ENCODE assay signal across 1 cellular context in genomic region chr7:101169110-101169837, GRCh38.
TF ChIP-seq lines count a peak whose summit lies in the region.

No MANE protein-coding gene starts in this region.

TF ChIP-seq in K562, 482 proteins besides CTCF, POLR2A, EP300 and RAD21 (continued from another document and continues in another):
- TF ChIP-seq E2F8 (IDR thresholded peaks at IDR 0.05; ENCODE audit: low read depth, partially characterized antibody): no peak
- TF ChIP-seq PHF21A (IDR thresholded peaks at IDR 0.05; ENCODE audit: borderline replicate concordance, low read depth): no peak
- no peak; a peak in 2 of 4 replicates for TF ChIP-seq KDM1A (IDR thresholded peaks at IDR 0.05)
- no peak for TF ChIP-seq MGA (IDR thresholded peaks at IDR 0.05)
- TF ChIP-seq FOXA3 (CRISPR knock-in tag; conservative IDR thresholded peaks at IDR 0.05 in 1 of 2, IDR thresholded peaks at IDR 0.05 in 1 of 2): no peak
- TF ChIP-seq ELK3 (CRISPR knock-in tag; IDR thresholded peaks at IDR 0.05): no peak
- no peak for TF ChIP-seq TFAP4 (CRISPR knock-in tag; IDR thresholded peaks at IDR 0.05; ENCODE audit: borderline replicate concordance)
- no peak for TF ChIP-seq MCM5 (IDR thresholded peaks at IDR 0.05; ENCODE audit: low read depth)
- no peak for TF ChIP-seq POLR2H (tag; IDR thresholded peaks at IDR 0.05; ENCODE audit: low read depth)
- TF ChIP-seq ZNF76 (CRISPR knock-in tag; IDR thresholded peaks at IDR 0.05; ENCODE audit: borderline replicate concordance): no peak
- TF ChIP-seq ZNF407 (IDR thresholded peaks at IDR 0.05; ENCODE audit: low read depth): no peak
- TF ChIP-seq GTF3C2 (IDR thresholded peaks at IDR 0.05; ENCODE audit: borderline replicate concordance, extremely low read depth, insufficient read length): no peak
- no peak for TF ChIP-seq ATF6 (CRISPR knock-in tag; IDR thresholded peaks at IDR 0.05)
- TF ChIP-seq U2AF1 (optimal IDR thresholded peaks at IDR 0.05; ENCODE audit: low read depth, low read length): no peak
- TF ChIP-seq PTRF (tag; IDR thresholded peaks at IDR 0.05): no peak
- TF ChIP-seq NUFIP1 (IDR thresholded peaks at IDR 0.05; ENCODE audit: partially characterized antibody): no peak
- no peak for TF ChIP-seq ZNF316 (IDR thresholded peaks at IDR 0.05)
- TF ChIP-seq LARP7 (IDR thresholded peaks at IDR 0.05): 0 out of 2 replicates have a peak, but pooled peaks have one; percentile 32
- TF ChIP-seq SRSF3 (IDR thresholded peaks at IDR 0.05; ENCODE audit: insufficient read depth, low read length): no peak
